ENCODE assay signal across 8 cellular contexts in the genomic region with DNA sequence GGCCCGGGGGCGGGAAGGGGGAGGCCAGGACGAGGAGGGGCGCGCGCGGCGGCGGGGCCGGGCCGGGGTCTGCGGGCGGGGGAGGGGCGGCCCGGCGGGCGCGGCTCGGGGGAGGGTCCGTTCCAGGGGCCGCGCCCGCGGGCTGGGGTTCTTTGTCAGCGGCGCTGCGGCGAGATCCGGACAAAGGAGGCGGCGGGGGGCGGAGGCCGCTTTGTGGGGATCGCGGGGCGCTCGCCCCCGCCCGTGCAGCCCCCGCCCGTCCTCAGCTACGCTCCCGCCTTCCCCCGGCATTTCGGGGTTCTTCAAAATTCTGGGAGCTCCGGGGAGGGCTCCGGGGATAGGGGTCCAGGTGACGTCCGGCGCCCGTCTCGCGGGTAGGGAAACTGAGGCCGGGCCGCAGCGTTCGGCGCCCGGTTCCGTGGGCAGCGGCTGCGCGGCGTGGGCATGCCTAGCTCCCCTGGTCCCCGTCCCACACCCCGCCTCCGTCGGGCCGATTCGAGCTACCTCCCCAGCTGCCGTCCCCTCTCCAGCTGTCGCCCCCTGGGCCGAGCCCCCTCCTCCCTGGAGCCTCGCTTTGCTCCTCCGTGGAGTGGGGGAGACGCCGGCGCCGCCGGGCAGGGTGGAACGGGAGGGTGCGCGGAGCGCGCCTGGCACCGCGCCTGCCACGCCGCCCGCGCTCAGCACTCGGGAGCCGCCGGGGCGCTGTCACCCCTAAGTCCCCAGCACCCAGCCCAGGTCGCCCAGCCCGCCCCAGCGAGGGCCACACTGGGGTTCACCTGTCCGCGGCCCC. TPM values are rescaled to one million over a fixed set of nuclear protein-coding genes. Genes with fewer than 3 reads are reported as not detected.
A peak's percentile ranks its signal among the peaks of the same experiment; 100 is the strongest.
DNase-seq lines count a peak whose midpoint lies in the region; ATAC-seq and TF ChIP-seq lines count a peak whose summit lies in the region.

No MANE protein-coding gene starts in this region.

- intact Hi-C loops in A673 (cut with micrococcal nuclease; ENCODE audit: unreplicated experiment), result no loop called here

- H3K27ac ChIP-seq in A673 (ENCODE audit: low read depth, low read length, poor library complexity, severe bottlenecking), result no peak overlapping the region
- H3K27ac ChIP-seq in HUES6 (ENCODE audit: low read depth, low read length), result no peak overlapping the region
- no peak overlapping the region for H3K27ac ChIP-seq in iPS-20b (ENCODE audit: low read length)

- DNase-seq in A673 (ENCODE audit: low spot score) (no peak), adipocyte (ENCODE audit: low read depth) (peak; percentile 61), NCI-H526 treated with DMSO at 0.1 percent for 48 hours (lab: John Stamatoyannopoulos, UW) (no peak), dermis blood vessel endothelial cell (no peak)
- DNase-seq in stimulated activated naive CD8-positive, alpha-beta T cell treated with anti-CD3 and anti-CD28 coated beads, Interleukin-15, Interleukin-2, amounts not matched to agents 100 U/mL and 50 U/mL, for 24 hours, result peak; percentile 35

- no peaks in the 10 kb centered on the region for H3K9me3 ChIP-seq in A673 (ENCODE audit: low read depth, low read length, poor library complexity, severe bottlenecking)
- no peaks in the 10 kb centered on the region for H3K9me3 ChIP-seq in HUES6 (ENCODE audit: control insufficient read depth, insufficient read depth, low read depth, low read length)
- H3K9me3 ChIP-seq in adipocyte (ENCODE audit: control insufficient read depth, low read length), result no peaks in the 10 kb centered on the region
- H3K9me3 ChIP-seq in iPS-20b (ENCODE audit: insufficient read depth, low read depth, low read length), result no peaks in the 10 kb centered on the region

- CTCF ChIA-PET in A673 (lab: Charles Lee), result interaction anchor here (0.6 kb wide), 1 partner anchor 353 kb away, joined by 5 read pairs; no protein-coding TSS in a partner anchor

- H3K4me1 ChIP-seq in A673 (ENCODE audit: insufficient read depth, low read length, poor library complexity, severe bottlenecking), result peaks cover 4% of the 10 kb centered on the region
- peaks cover 50% of the 10 kb centered on the region for H3K4me1 ChIP-seq in HUES6 (ENCODE audit: control insufficient read depth, insufficient read depth, low read length)
- peaks cover 15% of the 10 kb centered on the region for H3K4me1 ChIP-seq in adipocyte (ENCODE audit: control insufficient read depth, insufficient read depth, low read length)
- peaks cover 18% of the 10 kb centered on the region; the same call in 1 of the 2 replicates for H3K4me1 ChIP-seq in iPS-20b (ENCODE audit: insufficient read depth, low read length)

- POLR2A ChIA-PET in A673 (lab: Charles Lee; ENCODE audit: low non-redundant PET), result no interaction called here

- H3K36me3 ChIP-seq in A673 (ENCODE audit: insufficient read depth, low read length, poor library complexity, severe bottlenecking) (no peaks in the 10 kb centered on the region), HUES6 (ENCODE audit: control insufficient read depth, insufficient read depth, low read length) (no peaks in the 10 kb centered on the region), adipocyte (ENCODE audit: control insufficient read depth, insufficient read depth, low read length, severe bottlenecking) (no peaks in the 10 kb centered on the region), iPS-20b (ENCODE audit: insufficient read depth, low read depth, low read length) (no peaks in the 10 kb centered on the region)

- no peak for ATAC-seq in stimulated activated naive CD8-positive, alpha-beta T cell treated with anti-CD3 and anti-CD28 coated beads, Interleukin-15, Interleukin-2, amounts not matched to agents 100 U/mL and 50 U/mL, for 24 hours
- ATAC-seq in GM21526 (IDR thresholded peaks at IDR 0.05; ENCODE audit: low FRiP score, unreplicated experiment), result no peak

- peak overlapping the region; percentile 84 for H3K4me3 ChIP-seq in A673 (ENCODE audit: low read depth, low read length, poor library complexity, severe bottlenecking)
- H3K4me3 ChIP-seq in HUES6 (ENCODE audit: low read depth, low read length), result peak overlapping the region; percentile 85
- H3K4me3 ChIP-seq in adipocyte (ENCODE audit: low read length), result peak overlapping the region; percentile 85
- H3K4me3 ChIP-seq in iPS-20b (ENCODE audit: low read length), result peak overlapping the region; percentile 76

- H3K9ac ChIP-seq in HUES6 (ENCODE audit: low read length), result peak overlapping the region; percentile 82
- peak overlapping the region; percentile 86 for H3K9ac ChIP-seq in adipocyte (ENCODE audit: low read length)
- peak overlapping the region; percentile 79 for H3K9ac ChIP-seq in iPS-20b (ENCODE audit: low read depth, low read length)

- no peak for TF ChIP-seq CTCF in A673 (conservative IDR thresholded peaks at IDR 0.05; ENCODE audit: low read depth, low read length)

- H3K27me3 ChIP-seq in A673 (replicated peaks; ENCODE audit: insufficient read depth, low read depth, low read length, poor library complexity), result no peaks in the 10 kb centered on the region
- H3K27me3 ChIP-seq in HUES6 (ENCODE audit: control insufficient read depth, insufficient read depth, low read length), result no peaks in the 10 kb centered on the region
- no peaks in the 10 kb centered on the region for H3K27me3 ChIP-seq in adipocyte (replicated peaks; ENCODE audit: control insufficient read depth, insufficient read depth, low read length)
- H3K27me3 ChIP-seq in iPS-20b (ENCODE audit: insufficient read depth, low read length), result peaks cover 6% of the 10 kb centered on the region; the same call in 1 of the 2 replicates

- BruUV-seq in A673 (replicated peaks; lab: Mats Ljungman, UMichigan), result no TSS peak

RNA-seq across cellular contexts. Expression of a gene that starts 0.5 kb away (rescaled TPM):
- total RNA-seq in A673 (2021) (13.0 and 14.6 TPM in 2 replicates), dermis blood vessel endothelial cell (34.4 and 56.7 TPM in 2 replicates)

Comparison
In these comparisons a context has a peak if more than half of its experiments do, and no peak if none do; other contexts are left out.
1. DNase-seq: peak in adipocyte (single experiment) and stimulated activated naive CD8-positive, alpha-beta T cell treated with anti-CD3 and anti-CD28 coated beads, Interleukin-15, Interleukin-2, amounts not matched to agents 100 U/mL and 50 U/mL, for 24 hours (single experiment); none in A673 (single experiment), NCI-H526 treated with DMSO at 0.1 percent for 48 hours (single experiment) and dermis blood vessel endothelial cell (single experiment).
2. Peak in every context shown above with its lines, with median percentiles within 50 percentile points of each other: H3K4me3 ChIP-seq and H3K9ac ChIP-seq.